In genomic region chr7:3056713-3057388, GRCh38 we compare ENCODE assay signal across 20 cellular contexts. TPM values are rescaled to one million over a fixed set of nuclear protein-coding genes. Genes with fewer than 3 reads are reported as not detected.
A peak's percentile ranks its signal among the peaks of the same experiment; 100 is the strongest.
DNase-seq lines count a peak whose midpoint lies in the region; ATAC-seq, FAIRE-seq and TF ChIP-seq lines count a peak whose summit lies in the region.
"Had no signal": no experiment of that assay in that cellular context is flagged by ENCODE, and none has a peak within 500 bp of the region (broad histone marks: within the 10 kb centered on the region; RNA-seq: fewer than 3 reads in every experiment).

No MANE protein-coding gene starts in this region.

- H3K4me2 ChIP-seq in K562 (ENCODE audit: insufficient read depth, low read length) = no peak overlapping the region

- TF ChIP-seq EP300 in K562 (IDR thresholded peaks at IDR 0.05; ENCODE audit: low read length) (no peak), gastroesophageal sphincter (IDR thresholded peaks at IDR 0.05) (no peak)

- H3K36me3 ChIP-seq in K562 (ENCODE audit: control insufficient read depth, insufficient read depth, low read length) (no peaks in the 10 kb centered on the region), pancreas (no peaks in the 10 kb centered on the region), gastroesophageal sphincter (no peaks in the 10 kb centered on the region)
- H3K36me3 ChIP-seq: HAP-1, spleen had no signal

- H4K20me1 ChIP-seq in K562 (replicated peaks; ENCODE audit: control insufficient read depth, insufficient read depth, low read length) = no peaks in the 10 kb centered on the region

- TF ChIP-seq POLR2A in K562 (conservative IDR thresholded peaks at IDR 0.05) (no peak), gastroesophageal sphincter (IDR thresholded peaks at IDR 0.05) (no peak)

- no peaks in the 10 kb centered on the region for H3K9me1 ChIP-seq in K562 (ENCODE audit: control insufficient read depth, insufficient read depth, low read length)

- POLR2A ChIA-PET in K562 (lab: Yijun Ruan, JAX) = no interaction called here

- TF ChIP-seq CTCF in K562 (IDR thresholded peaks at IDR 0.05 in 2 of 3, conservative IDR thresholded peaks at IDR 0.05 in 1 of 3; ENCODE audit: insufficient read depth in 2 of 3, low read depth in 1 of 3, low read length in 3 of 3) (no peak), pancreas (IDR thresholded peaks at IDR 0.05) (no peak), gastroesophageal sphincter (IDR thresholded peaks at IDR 0.05) (no peak)

- H3K4me3 ChIP-seq in K562 = no peak overlapping the region
- H3K4me3 ChIP-seq in pancreas = no peak overlapping the region
- no peak overlapping the region for H3K4me3 ChIP-seq in gastroesophageal sphincter
- H3K4me3 ChIP-seq: HAP-1, psoas muscle, spleen had no signal

- DNase-seq in DMS153 treated with DMSO at 0.1 percent for 48 hours (lab: John Stamatoyannopoulos, UW; ENCODE audit: unreplicated experiment) (peak; percentile 75), NCI-H187 (lab: John Stamatoyannopoulos, UW) (peak; percentile 58 to 72), K562 (ENCODE audit: extremely low read depth in 1 of 4, low spot score in 3 of 4) (no peak), pancreas (peak in 2 of 6 donors; percentile 4 to 33), NOMO-1 (lab: John Stamatoyannopoulos, UW; ENCODE audit: unreplicated experiment in 2 of 2) (no peak)
- DNase-seq in activated CD4-positive, alpha-beta T cell treated with anti-CD3 and anti-CD28 coated beads, Interleukin-2, amount 50 U/mL, for 1 hour = no peak
- DNase-seq: activated CD4-positive, alpha-beta T cell treated with anti-CD3 and anti-CD28 coated beads for 48 hours; DMS53; hypothalamus; mammary epithelial cell; NCI-H2029 treated with DMSO at 0.1 percent for 48 hours; psoas muscle; spleen had no signal

- H3K4me1 ChIP-seq in K562 (replicated peaks in 1 of 2; ENCODE audit: control insufficient read depth in 2 of 2, insufficient read depth in 2 of 2, low read length in 2 of 2) (no peaks in the 10 kb centered on the region), pancreas (no peaks in the 10 kb centered on the region), gastroesophageal sphincter (no peaks in the 10 kb centered on the region)
- H3K4me1 ChIP-seq: HAP-1, psoas muscle, spleen had no signal

- no peak for FAIRE-seq in K562 (lab: Jason Lieb, UNC)
- FAIRE-seq in pancreas (lab: Jason Lieb, UNC) = no peak
- FAIRE-seq: endothelial cell of umbilical vein, GM12892, keratinocyte had no signal

- CTCF ChIA-PET in K562 (lab: Yijun Ruan, JAX; ENCODE audit: low intra/inter-chr PET ratio) = no interaction called here

- TF ChIP-seq RAD21 in K562 (CRISPR knock-in tag; conservative IDR thresholded peaks at IDR 0.05 in 1 of 2, IDR thresholded peaks at IDR 0.05 in 1 of 2) = no peak

- H3K9me3 ChIP-seq in K562 (replicated peaks; ENCODE audit: control insufficient read depth, insufficient read depth, low read depth, low read length) (no peaks in the 10 kb centered on the region), pancreas (no peaks in the 10 kb centered on the region), gastroesophageal sphincter (peaks cover 0 to 15% (median 0%) of the 10 kb centered on the region in 3 donors)
- H3K9me3 ChIP-seq: HAP-1 had no signal

- no peak overlapping the region for H3K9ac ChIP-seq in K562 (ENCODE audit: insufficient read depth in 1 of 2, low read depth in 2 of 2, low read length in 2 of 2)

- 8% methylated on average over 24 of the region's 24 CpGs for WGBS in K562 (ENCODE audit: insufficient coverage, low coverage, missing lambda C conversion rate)
- WGBS in pancreas, 2 donors = 19 to 33% methylated on average over 24 of the region's 24 CpGs
- 29 to 31% methylated on average over 13 to 21 of the region's 24 CpGs for WGBS in gastroesophageal sphincter (ENCODE audit: low coverage in 1 of 2), 2 donors

- ATAC-seq in K562 (no peak), pancreas (peak in 3 of 4 donors; percentile 47 to 86 (median 86)), GM18867 (IDR thresholded peaks at IDR 0.05; ENCODE audit: unreplicated experiment) (no peak), gastroesophageal sphincter (no peak)
- ATAC-seq: psoas muscle had no signal

- H2AFZ ChIP-seq in K562 (ENCODE audit: low read depth, low read length) = no peak overlapping the region

- no peak overlapping the region for H3K27ac ChIP-seq in K562 (ENCODE audit: extremely low read depth, low read depth, low read length)
- H3K27ac ChIP-seq in pancreas = no peak overlapping the region
- H3K27ac ChIP-seq in gastroesophageal sphincter = no peak overlapping the region
- H3K27ac ChIP-seq: C4-2B, psoas muscle, spleen had no signal

- no peaks in the 10 kb centered on the region for H3K79me2 ChIP-seq in K562 (ENCODE audit: control insufficient read depth, insufficient read depth, low read length)

- H3K27me3 ChIP-seq in K562 (ENCODE audit: control insufficient read depth in 2 of 2, insufficient read depth in 2 of 2, low read length in 2 of 2) = peaks cover 29 to 62% of the 10 kb centered on the region in 2 experiments
- H3K27me3 ChIP-seq in pancreas = no peaks in the 10 kb centered on the region
- peaks cover 66% of the 10 kb centered on the region for H3K27me3 ChIP-seq in gastroesophageal sphincter

- intact Hi-C loops in K562 (cut with micrococcal nuclease) (no loop called here), pancreas (cut with DNase I) (no loop called here)

- no TSS peak for BruUV-seq in K562 (replicated peaks; lab: Mats Ljungman, UMichigan)

- in situ Hi-C loops in K562 (cut with MboI) = loop anchor here (5.0 kb wide), 1 partner anchor 805 kb away; no protein-coding TSS in a partner anchor

TF ChIP-seq in K562, 482 proteins besides CTCF, POLR2A, EP300 and RAD21:
- TF ChIP-seq ZFPM2 (CRISPR knock-in tag; IDR thresholded peaks at IDR 0.05) (no peak), CREB1 (IDR thresholded peaks at IDR 0.05) (no peak), CREB1 (CRISPR knock-in tag; IDR thresholded peaks at IDR 0.05) (no peak), ESRRB (CRISPR knock-in tag; IDR thresholded peaks at IDR 0.05; ENCODE audit: borderline replicate concordance) (no peak), CBX2 (IDR thresholded peaks at IDR 0.05; ENCODE audit: insufficient read depth, low read length, poor library complexity, severe bottlenecking) (peak; percentile 9), EWSR1 (IDR thresholded peaks at IDR 0.05; ENCODE audit: borderline replicate concordance, low read depth, partially characterized antibody) (no peak), MYC (IDR thresholded peaks at IDR 0.05; ENCODE audit: low read depth, low read length) (no peak), MYC (CRISPR knock-in tag; IDR thresholded peaks at IDR 0.05; ENCODE audit: borderline replicate concordance, low read depth) (no peak), CBX8 (IDR thresholded peaks at IDR 0.05; ENCODE audit: borderline replicate concordance, extremely low read depth, low read depth, low read length, poor library complexity, severe bottlenecking) (peak; percentile 33), NCOR1 (IDR thresholded peaks at IDR 0.05) (no peak), ZNF766 (CRISPR knock-in tag; conservative IDR thresholded peaks at IDR 0.05) (no peak), ZBTB26 (CRISPR knock-in tag; IDR thresholded peaks at IDR 0.05) (no peak), ZNF384 (IDR thresholded peaks at IDR 0.05; ENCODE audit: low read depth, low read length) (no peak), NEUROD1 (IDR thresholded peaks at IDR 0.05; ENCODE audit: borderline replicate concordance, low read depth, low read length, partially characterized antibody) (no peak)

RNA-seq across cellular contexts. Expression of gene CARD11, which starts 13.2 kb away (rescaled TPM):
- 18.0 and 32.5 TPM in 2 replicates for total RNA-seq in K562 (2011; cell fraction: chromatin; rRNA removed; ENCODE audit: low replicate concordance)
- 12.6 and 18.2 TPM in 2 replicates for total RNA-seq in K562 (2011; cell fraction: nucleolus; rRNA removed)
- total RNA-seq in K562 (2011; cell fraction: nucleoplasm; rRNA removed) = 11.1 and 11.9 TPM in 2 replicates
- total RNA-seq in K562 (2014; rRNA removed) (5.7 and 6.4 TPM in 2 replicates), K562 (2014; rRNA removed; fragmentation: Illumina TruSeq; extraction: Trizol) (2.4 and 3.1 TPM in 2 replicates), K562 (2015; rRNA removed; fragmentation: Illumina TruSeq; extraction: Trizol) (4.2 and 4.4 TPM in 2 replicates), K562 (2021) (11.4 and 12.8 TPM in 2 replicates), pancreas (1 to 10 TPM in 4 of 6 donors, under 1 TPM in 2; 0.31 to 6.2 (median 1.2) TPM), gastroesophageal sphincter (under 1 TPM; 0.27 to 0.67 (median 0.45) TPM)
- polyA plus RNA-seq in K562 (2011; rRNA removed) (3.0 and 6.2 TPM in 2 replicates), K562 (2014; fragmentation: Illumina TruSeq; extraction: Trizol) (7.6 and 8.9 TPM in 2 replicates), K562 (2014; fragmentation: Nextera tagmentation; extraction: Ambion mirVana) (under 1 TPM; 0.07 to 0.15 TPM), K562 (2014; rRNA removed) (8.3 and 10.2 TPM in 2 replicates), pancreas (1 to 10 TPM; 1.9 to 2.2 TPM)
- polyA plus RNA-seq in K562 (2011; cell fraction: cytosol; rRNA removed) = 2.5 and 11.6 TPM in 2 replicates
- 7.6 and 26.3 TPM in 2 replicates for polyA plus RNA-seq in K562 (2011; cell fraction: nucleus; rRNA removed)
- 10.0 and 16.6 TPM in 2 replicates for polyA plus RNA-seq in K562 (2012)
- 5.5 and 17.0 TPM in 2 replicates for polyA minus RNA-seq in K562 (2011; rRNA and poly(A)+ RNA removed)
- polyA minus RNA-seq in K562 (2011; cell fraction: cytosol; rRNA and poly(A)+ RNA removed) = 3.8 and 5.0 TPM in 2 replicates
- polyA minus RNA-seq in K562 (2011; cell fraction: nucleus; rRNA and poly(A)+ RNA removed) = 3.2 and 9.3 TPM in 2 replicates

Comparison
In these comparisons a context has a peak if more than half of its experiments do, and no peak if none do; other contexts are left out.
1. DNase-seq: peak in DMS153 treated with DMSO at 0.1 percent for 48 hours (single experiment) and NCI-H187 (2 of 2); none in K562 (0 of 4), activated CD4-positive, alpha-beta T cell treated with anti-CD3 and anti-CD28 coated beads, Interleukin-2, amount 50 U/mL, for 1 hour (single experiment) and NOMO-1 (0 of 2).
2. ATAC-seq: peak in pancreas (3 of 4); none in K562 (single experiment), GM18867 (single experiment) and gastroesophageal sphincter (single experiment).